Comparison of ENCODE assay signal across 8 cellular contexts in genomic region chr17:31853911-31854470, GRCh38.
"Had no signal": no experiment of that assay in that cellular context is flagged by ENCODE, and none has a peak within 500 bp of the region (broad histone marks: within the 10 kb centered on the region; RNA-seq: fewer than 3 reads in every experiment).

No MANE protein-coding gene starts in this region.

- ATAC-seq: GM12878 had no signal

- FAIRE-seq: G401.6, GM12878, GM12891, GM12892, GM18507, GM19239 had no signal

- DNase-seq: GDM1, GF-D8 had no signal

- H3K4me3 ChIP-seq: GM12878 had no signal
